Comparison of ENCODE assay signal across 1 cellular context in genomic region chr14:21796912-21797311, GRCh38.
TF ChIP-seq lines count a peak whose summit lies in the region.

No MANE protein-coding gene starts in this region.

TF ChIP-seq in IMR-90, 13 proteins besides CTCF, POLR2A, EP300 and RAD21 (continued from another document):
- TF ChIP-seq ELK1 (IDR thresholded peaks at IDR 0.05; ENCODE audit: borderline replicate concordance, low read depth, low read length) (no peak), MAZ (IDR thresholded peaks at IDR 0.05; ENCODE audit: borderline replicate concordance, low read depth, low read length) (no peak), FOS (IDR thresholded peaks at IDR 0.05; ENCODE audit: low read depth, low read length) (no peak), NFE2L2 (IDR thresholded peaks at IDR 0.05; ENCODE audit: low read depth, low read length) (no peak), USF2 (IDR thresholded peaks at IDR 0.05; ENCODE audit: low read depth, low read length) (no peak)
TF ChIP-seq in IMR-90: peak in this region for 0.
